Comparison of ENCODE assay signal across 8 cellular contexts in genomic region chr16:3716831-3717234, GRCh38. TPM values are rescaled to one million over a fixed set of nuclear protein-coding genes. Genes with fewer than 3 reads are reported as not detected.
DNase-seq lines count a peak whose midpoint lies in the region; ATAC-seq and TF ChIP-seq lines count a peak whose summit lies in the region.

No MANE protein-coding gene starts in this region.

- peak in 2 of 10 experiments; percentile 3 to 12 for DNase-seq in CD4-positive, alpha-beta T cell
- DNase-seq in HL-60 (ENCODE audit: low read depth in 1 of 2, low spot score in 1 of 2): peak in 1 of 2 experiments; percentile 54
- peak in 6 of 10 donors; percentile 30 to 50 (median 40) for DNase-seq in dorsolateral prefrontal cortex
- DNase-seq in stimulated activated naive CD8-positive, alpha-beta T cell treated with anti-CD3 and anti-CD28 coated beads, Interleukin-15, Interleukin-2, amounts not matched to agents 100 U/mL and 50 U/mL, for 24 hours: peak; percentile 55
- DNase-seq in central memory CD4-positive, alpha-beta T cell: no peak

- peak overlapping the region; percentile 49 for H3K27ac ChIP-seq in CD4-positive, alpha-beta T cell (ENCODE audit: low read depth, low read length)
- H3K27ac ChIP-seq in HL-60 (replicated peaks): peak overlapping the region; percentile 84
- peak overlapping the region in 46 of 59 donors; percentile 9 to 93 (median 80) for H3K27ac ChIP-seq in dorsolateral prefrontal cortex

- H3K27me3 Mint-ChIP-seq in CD4-positive, alpha-beta T cell: no peaks in the 10 kb centered on the region
- H3K27me3 Mint-ChIP-seq in T-helper 1 cell treated with Interleukin-12 subunit alpha and Interleukin-12 subunit beta and Interleukin-4 antibody, amounts not matched to agents 30 μg/mL and 1 μg/mL, for 36 hours (ENCODE audit: low read depth): no peaks in the 10 kb centered on the region

- peak overlapping the region; percentile 92 for H3K4me3 Mint-ChIP-seq in CD4-positive, alpha-beta T cell
- H3K4me3 Mint-ChIP-seq in T-helper 1 cell treated with Interleukin-12 subunit alpha and Interleukin-12 subunit beta and Interleukin-4 antibody, amounts not matched to agents 30 μg/mL and 1 μg/mL, for 36 hours: peak overlapping the region; percentile 90

- no peak for TF ChIP-seq CTCF in CD4-positive, alpha-beta T cell (IDR thresholded peaks at IDR 0.05)
- no peak for TF ChIP-seq CTCF in HL-60 (IDR thresholded peaks at IDR 0.05; ENCODE audit: insufficient read depth, low read length)
- TF ChIP-seq CTCF in dorsolateral prefrontal cortex (IDR thresholded peaks at IDR 0.05 in 54 of 56, conservative IDR thresholded peaks at IDR 0.05 in 2 of 56; ENCODE audit: low read depth in 1 of 56, partially characterized antibody in 56 of 56): no peak

- CTCF ChIA-PET in CD4-positive, alpha-beta T cell (lab: Charles Lee): no interaction called here

- H3K4me1 ChIP-seq in mononuclear cell (ENCODE audit: insufficient read depth, low read length): peaks cover 16% of the 10 kb centered on the region

- H3K9me3 ChIP-seq in CD4-positive, alpha-beta T cell (ENCODE audit: control insufficient read depth, low read length): no peaks in the 10 kb centered on the region
- no peaks in the 10 kb centered on the region for H3K9me3 ChIP-seq in mononuclear cell (ENCODE audit: low read depth, low read length)

- H3K4me1 Mint-ChIP-seq in CD4-positive, alpha-beta T cell (ENCODE audit: low read depth): peaks cover 31% of the 10 kb centered on the region
- peaks cover 22% of the 10 kb centered on the region for H3K4me1 Mint-ChIP-seq in T-helper 1 cell treated with Interleukin-12 subunit alpha and Interleukin-12 subunit beta and Interleukin-4 antibody, amounts not matched to agents 30 μg/mL and 1 μg/mL, for 36 hours (ENCODE audit: low read depth)

- no peaks in the 10 kb centered on the region for H3K27me3 ChIP-seq in CD4-positive, alpha-beta T cell (ENCODE audit: control insufficient read depth, insufficient read depth, low read length)
- H3K27me3 ChIP-seq in HL-60 (ENCODE audit: insufficient read depth, poor library complexity, severe bottlenecking) (no peaks in the 10 kb centered on the region), dorsolateral prefrontal cortex (no peaks in the 10 kb centered on the region), mononuclear cell (ENCODE audit: insufficient read depth, low read length) (no peaks in the 10 kb centered on the region)

- H3K9me3 Mint-ChIP-seq in CD4-positive, alpha-beta T cell: no peaks in the 10 kb centered on the region
- H3K9me3 Mint-ChIP-seq in T-helper 1 cell treated with Interleukin-12 subunit alpha and Interleukin-12 subunit beta and Interleukin-4 antibody, amounts not matched to agents 30 μg/mL and 1 μg/mL, for 36 hours: no peaks in the 10 kb centered on the region

- intact Hi-C loops in CD4-positive, alpha-beta T cell (cut with DNase I, micrococcal nuclease): loop anchor here in 1 of 2 experiments (1.0 to 10.0 kb wide), 4 partner anchors 27 to 538 kb away; partner anchors contain the start of genes CREBBP and SLX4
- intact Hi-C loops in dorsolateral prefrontal cortex (cut with DNase I): loop anchor here in 1 of 2 donors (5.0 kb wide), 2 partner anchors 55 to 160 kb away; no protein-coding TSS in a partner anchor

- peak overlapping the region; percentile 96 for H3K4me3 ChIP-seq in HL-60 (replicated peaks; ENCODE audit: insufficient read depth, low read length)
- H3K4me3 ChIP-seq in dorsolateral prefrontal cortex: peak overlapping the region; percentile 60 to 100 (median 95)
- peak overlapping the region; percentile 78 for H3K4me3 ChIP-seq in mononuclear cell (ENCODE audit: low read length)

- peak; percentile 7 for ATAC-seq in CD4-positive, alpha-beta T cell (ENCODE audit: poor library complexity)
- ATAC-seq in GM19324 (IDR thresholded peaks at IDR 0.05; ENCODE audit: low FRiP score, unreplicated experiment): peak; percentile 8
- peak; percentile 25 for ATAC-seq in stimulated activated naive CD8-positive, alpha-beta T cell treated with anti-CD3 and anti-CD28 coated beads, Interleukin-15, Interleukin-2, amounts not matched to agents 100 U/mL and 50 U/mL, for 24 hours

- peak overlapping the region; percentile 89 for H3K27ac Mint-ChIP-seq in CD4-positive, alpha-beta T cell
- H3K27ac Mint-ChIP-seq in T-helper 1 cell treated with Interleukin-12 subunit alpha and Interleukin-12 subunit beta and Interleukin-4 antibody, amounts not matched to agents 30 μg/mL and 1 μg/mL, for 36 hours: peak overlapping the region; percentile 91

- POLR2A ChIA-PET in CD4-positive, alpha-beta T cell (lab: Charles Lee): interaction anchor here (0.8 to 1.8 kb wide), 14 partner anchors 13 to 1934 kb away, joined by 3 to 12 read pairs (median 4); partner anchors contain the start of genes CREBBP, NAA60, NUBP2 and SPSB3

- peaks cover 14% of the 10 kb centered on the region for H3K36me3 Mint-ChIP-seq in CD4-positive, alpha-beta T cell (ENCODE audit: low read depth)
- H3K36me3 Mint-ChIP-seq in T-helper 1 cell treated with Interleukin-12 subunit alpha and Interleukin-12 subunit beta and Interleukin-4 antibody, amounts not matched to agents 30 μg/mL and 1 μg/mL, for 36 hours (ENCODE audit: low read depth): peaks cover 11% of the 10 kb centered on the region

RNA-seq across cellular contexts. Expression of gene TRAP1, which starts 0.5 kb away (rescaled TPM):
- total RNA-seq in CD4-positive, alpha-beta T cell: 10 to 100 TPM; 68.0 to 75.9 TPM
- total RNA-seq in dorsolateral prefrontal cortex: 100 to 1,000 TPM in 114 of 120 experiments, 10 to 100 TPM in 6; 87.9 to 163 (median 123) TPM
- 18.1 TPM for total RNA-seq in mononuclear cell
